27 cellular contexts compared by ENCODE assay signal in genomic region chr3:36401056-36401455, GRCh38.
"Had no signal": no experiment of that assay in that cellular context is flagged by ENCODE, and none has a peak within 500 bp of the region (broad histone marks: within the 10 kb centered on the region; RNA-seq: fewer than 3 reads in every experiment).

No MANE protein-coding gene starts in this region.

- H3K4me3 ChIP-seq: neural progenitor cell, ovary, psoas muscle, right lobe of liver, sigmoid colon, stomach, thoracic aorta, thyroid gland, tibial nerve, upper lobe of left lung, vagina had no signal

- H3K4me1 Mint-ChIP-seq: neural progenitor cell; stimulated activated effector memory CD8-positive, alpha-beta T cell treated with anti-CD3 and anti-CD28 coated beads, Interleukin-12 subunit alpha, Interleukin-12 subunit beta, amount 100 ng/mL, for 72 hours; stimulated activated naive B cell treated with anti-CD40 and anti-IgM and Interleukin-4, amounts not matched to agents 10 μg/mL and 1 μg/mL and 100 μg/mL, for 72 hours had no signal

- H3K4me3 Mint-ChIP-seq: nephron; neural progenitor cell; stimulated activated effector memory CD8-positive, alpha-beta T cell treated with anti-CD3 and anti-CD28 coated beads, Interleukin-12 subunit alpha, Interleukin-12 subunit beta, amount 100 ng/mL, for 72 hours; stimulated activated naive B cell treated with anti-CD40 and anti-IgM and Interleukin-4, amounts not matched to agents 10 μg/mL and 1 μg/mL and 100 μg/mL, for 72 hours; stimulated activated naive CD8-positive, alpha-beta T cell treated with anti-CD3 and anti-CD28 coated beads, Interleukin-15, Interleukin-2, amounts not matched to agents 100 ng/mL and 50 ng/mL, for 24 hours had no signal

- H3K27ac ChIP-seq: neural progenitor cell, ovary, parathyroid adenoma, psoas muscle, right lobe of liver, sigmoid colon, stomach, thoracic aorta, thyroid gland, tibial nerve, upper lobe of left lung, vagina had no signal

- H3K27me3 ChIP-seq: neural progenitor cell, ovary, right lobe of liver, sigmoid colon, stomach, thyroid gland, tibial nerve, upper lobe of left lung, vagina had no signal

- H3K9me3 Mint-ChIP-seq: neural progenitor cell; stimulated activated naive CD8-positive, alpha-beta T cell treated with anti-CD3 and anti-CD28 coated beads, Interleukin-15, Interleukin-2, amounts not matched to agents 100 ng/mL and 50 ng/mL, for 24 hours had no signal

- H3K27me3 Mint-ChIP-seq: stimulated activated naive CD8-positive, alpha-beta T cell treated with anti-CD3 and anti-CD28 coated beads, Interleukin-15, Interleukin-2, amounts not matched to agents 100 ng/mL and 50 ng/mL, for 24 hours had no signal

- H3K27ac Mint-ChIP-seq: nephron; progenitor cell of endocrine pancreas; stimulated activated effector memory CD8-positive, alpha-beta T cell treated with anti-CD3 and anti-CD28 coated beads, Interleukin-12 subunit alpha, Interleukin-12 subunit beta, amount 100 ng/mL, for 72 hours; stimulated activated naive B cell treated with anti-CD40 and anti-IgM and Interleukin-4, amounts not matched to agents 10 μg/mL and 1 μg/mL and 100 μg/mL, for 72 hours; stimulated activated naive CD8-positive, alpha-beta T cell treated with anti-CD3 and anti-CD28 coated beads, Interleukin-15, Interleukin-2, amounts not matched to agents 100 ng/mL and 50 ng/mL, for 24 hours had no signal

- ATAC-seq: psoas muscle; right cardiac atrium; right lobe of liver; stimulated activated effector memory CD8-positive, alpha-beta T cell treated with anti-CD3 and anti-CD28 coated beads, Interleukin-12 subunit alpha, Interleukin-12 subunit beta, amount 100 ng/mL, for 72 hours; stimulated activated naive B cell treated with anti-CD40 and anti-IgM and Interleukin-4, amounts not matched to agents 10 μg/mL and 1 μg/mL and 100 μg/mL, for 72 hours had no signal

- DNase-seq: occipital lobe; ovary; posterior cingulate gyrus; psoas muscle; right cardiac atrium; right lobe of liver; sigmoid colon; small intestine; stimulated activated CD4-positive, alpha-beta T cell treated with anti-CD3 and anti-CD28 coated beads, Interleukin-15, amount 100 ng/mL, for 24 hours; stimulated activated CD4-positive, alpha-beta T cell treated with anti-CD3 and anti-CD28 coated beads, Interleukin-2, amount 100 ng/mL, for 24 hours; stimulated activated CD4-positive, alpha-beta T cell treated with anti-CD3 and anti-CD28 coated beads, Interleukin-2, amount 100 ng/mL, for 48 hours; stimulated activated CD4-positive, alpha-beta T cell treated with anti-CD3 and anti-CD28 coated beads, Interleukin-4, amount 100 ng/mL, for 24 hours; stimulated activated naive B cell treated with anti-CD40 and anti-IgM and Interleukin-4, amounts not matched to agents 10 μg/mL and 1 μg/mL and 100 μg/mL, for 72 hours; stimulated activated naive CD4-positive, alpha-beta T cell treated with Interleukin-2 at 50 U/mL for 16 hours; stomach; thyroid gland; trophoblast cell; upper lobe of left lung had no signal

- H3K9me3 ChIP-seq: ovary, psoas muscle, right lobe of liver, sigmoid colon, stomach, thoracic aorta, thyroid gland, tibial nerve, upper lobe of left lung, vagina had no signal

- H3K36me3 ChIP-seq: neural progenitor cell, ovary, right lobe of liver, sigmoid colon, stomach, thoracic aorta, thyroid gland, tibial nerve, upper lobe of left lung, vagina had no signal

- H3K36me3 Mint-ChIP-seq: neural progenitor cell; stimulated activated effector memory CD8-positive, alpha-beta T cell treated with anti-CD3 and anti-CD28 coated beads, Interleukin-12 subunit alpha, Interleukin-12 subunit beta, amount 100 ng/mL, for 72 hours; stimulated activated naive B cell treated with anti-CD40 and anti-IgM and Interleukin-4, amounts not matched to agents 10 μg/mL and 1 μg/mL and 100 μg/mL, for 72 hours had no signal
